1 cellular context compared by ENCODE assay signal in the genomic region with DNA sequence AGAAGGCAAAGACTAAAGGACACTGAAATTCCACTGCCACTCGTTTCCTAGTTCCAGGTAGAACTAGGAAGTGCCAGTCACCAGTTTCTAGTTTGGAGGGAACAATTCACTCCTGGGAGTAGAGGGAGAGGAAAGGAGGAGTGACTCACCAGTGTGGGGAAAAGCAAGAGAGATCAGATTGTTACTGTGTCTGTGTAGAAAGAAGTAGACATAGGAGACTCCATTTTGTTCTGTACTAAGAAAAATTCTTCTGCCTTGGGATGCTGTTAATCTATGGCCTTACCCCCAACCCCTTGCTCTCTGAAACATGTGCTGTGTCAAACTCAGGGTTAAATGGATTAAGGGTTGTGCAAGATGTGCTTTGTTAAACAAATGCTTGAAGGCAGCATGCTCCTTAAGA.
TF ChIP-seq lines count a peak whose summit lies in the region.
"Not testable (repeated sequence)": the region's sequence is repeated elsewhere in the genome, so short reads cannot be mapped to it uniquely, and the experiment has no call there.

No MANE protein-coding gene starts in this region.

TF ChIP-seq in A549, 52 proteins besides CTCF, POLR2A, EP300 and RAD21:
- TF ChIP-seq HEYL (CRISPR knock-in tag; IDR thresholded peaks at IDR 0.05) = peak; percentile 92
- TF ChIP-seq EHF (CRISPR knock-in tag; IDR thresholded peaks at IDR 0.05) = peak; percentile 81
- peak; percentile 52; the same call in 1 of the 2 replicates for TF ChIP-seq ZNF302 (CRISPR knock-in tag; IDR thresholded peaks at IDR 0.05)
- TF ChIP-seq ATOH8 (CRISPR knock-in tag; IDR thresholded peaks at IDR 0.05; ENCODE audit: low read depth) = peak; percentile 89
- TF ChIP-seq ZSCAN20 (CRISPR knock-in tag; IDR thresholded peaks at IDR 0.05) = peak; percentile 73; the same call in 1 of the 2 replicates
- TF ChIP-seq HOXB13 (CRISPR knock-in tag; IDR thresholded peaks at IDR 0.05; ENCODE audit: low read depth) = peak; percentile 80
- TF ChIP-seq HOXA7 (CRISPR knock-in tag; IDR thresholded peaks at IDR 0.05) = peak; percentile 83; the same call in 1 of the 2 replicates
- peak; percentile 86; the same call in 1 of the 2 replicates for TF ChIP-seq HOXB5 (CRISPR knock-in tag; IDR thresholded peaks at IDR 0.05)
- not testable (repeated sequence) for TF ChIP-seq FOSL2 (IDR thresholded peaks at IDR 0.05)
- peak; percentile 64 for TF ChIP-seq FOSL2 (CRISPR knock-in tag; IDR thresholded peaks at IDR 0.05)
